Comparison of ENCODE assay signal across 8 cellular contexts in genomic region chr20:41138527-41139226, GRCh38. TPM values are rescaled to one million over a fixed set of nuclear protein-coding genes. Genes with fewer than 3 reads are reported as not detected.
DNase-seq lines count a peak whose midpoint lies in the region; ATAC-seq and TF ChIP-seq lines count a peak whose summit lies in the region.

No MANE protein-coding gene starts in this region.

- peak overlapping the region; percentile 75 for H3K4me3 ChIP-seq in BE2C (ENCODE audit: low read depth, low read length)
- peak overlapping the region; percentile 85 for H3K4me3 ChIP-seq in iPS-18a (ENCODE audit: low read length)

- no peak for TF ChIP-seq CTCF in BE2C (IDR thresholded peaks at IDR 0.05; ENCODE audit: low read depth, low read length)

- 26 to 42% (median 27%) methylated on average over 12 of the region's 12 CpGs for WGBS in adipose tissue, 3 donors

- no peaks in the 10 kb centered on the region for H3K9me3 ChIP-seq in BE2C
- H3K9me3 ChIP-seq in iPS-18a (ENCODE audit: control insufficient read depth, low read depth, low read length), result no peaks in the 10 kb centered on the region

- no peak for ATAC-seq in left lobe of liver

- H3K9ac ChIP-seq in iPS-18a (ENCODE audit: low read length), result peak overlapping the region; percentile 93

- H3K4me1 ChIP-seq in BE2C, result peaks cover 4% of the 10 kb centered on the region; the same call in 1 of the 2 replicates
- peaks cover 43% of the 10 kb centered on the region for H3K4me1 ChIP-seq in iPS-18a (ENCODE audit: control insufficient read depth, low read depth, low read length)

- H3K27ac ChIP-seq in adipose tissue (ENCODE audit: low read depth, low read length) (peak overlapping the region; percentile 58), iPS-18a (ENCODE audit: low read length) (peak overlapping the region; percentile 58)

- DNase-seq in BE2C (no peak), Kasumi-1 (lab: John Stamatoyannopoulos, UW) (peak; percentile 49 to 53), middle frontal gyrus (ENCODE audit: extremely low spot score, low spot score) (no peak), left lobe of liver (ENCODE audit: low spot score) (no peak), NCI-H2081 (lab: John Stamatoyannopoulos, UW) (no peak)
- DNase-seq in stimulated activated CD8-positive, alpha-beta memory T cell treated with anti-CD3 and anti-CD28 coated beads, Interleukin-4, amount 100 ng/mL, for 48 hours, result peak; percentile 53

- H3K27me3 ChIP-seq in BE2C (no peaks in the 10 kb centered on the region), iPS-18a (ENCODE audit: control insufficient read depth, insufficient read depth, low read length) (peaks cover 10% of the 10 kb centered on the region)

- H3K36me3 ChIP-seq in BE2C (0 out of 2 replicates have a peak, but pooled peaks cover 3% of the 10 kb centered on the region), iPS-18a (ENCODE audit: control insufficient read depth, low read depth, low read length) (no peaks in the 10 kb centered on the region)

RNA-seq across cellular contexts. Expression of gene PLCG1, which starts 1.3 kb away (rescaled TPM):
- 123 TPM for polyA plus RNA-seq in BE2C (2012; ENCODE audit: insufficient read depth, insufficient read length, low read depth)
- 10 to 100 TPM; 16.1 to 96.7 (median 38.9) TPM for polyA plus RNA-seq in adipose tissue
- total RNA-seq in left lobe of liver, result 17.5 TPM

Comparison
In these comparisons a context has a peak if more than half of its experiments do, and no peak if none do; other contexts are left out.
1. DNase-seq: peak in Kasumi-1 (2 of 2) and stimulated activated CD8-positive, alpha-beta memory T cell treated with anti-CD3 and anti-CD28 coated beads, Interleukin-4, amount 100 ng/mL, for 48 hours (single experiment); none in BE2C (single experiment), middle frontal gyrus (single experiment), left lobe of liver (single experiment) and NCI-H2081 (0 of 2).